In the genomic region with DNA sequence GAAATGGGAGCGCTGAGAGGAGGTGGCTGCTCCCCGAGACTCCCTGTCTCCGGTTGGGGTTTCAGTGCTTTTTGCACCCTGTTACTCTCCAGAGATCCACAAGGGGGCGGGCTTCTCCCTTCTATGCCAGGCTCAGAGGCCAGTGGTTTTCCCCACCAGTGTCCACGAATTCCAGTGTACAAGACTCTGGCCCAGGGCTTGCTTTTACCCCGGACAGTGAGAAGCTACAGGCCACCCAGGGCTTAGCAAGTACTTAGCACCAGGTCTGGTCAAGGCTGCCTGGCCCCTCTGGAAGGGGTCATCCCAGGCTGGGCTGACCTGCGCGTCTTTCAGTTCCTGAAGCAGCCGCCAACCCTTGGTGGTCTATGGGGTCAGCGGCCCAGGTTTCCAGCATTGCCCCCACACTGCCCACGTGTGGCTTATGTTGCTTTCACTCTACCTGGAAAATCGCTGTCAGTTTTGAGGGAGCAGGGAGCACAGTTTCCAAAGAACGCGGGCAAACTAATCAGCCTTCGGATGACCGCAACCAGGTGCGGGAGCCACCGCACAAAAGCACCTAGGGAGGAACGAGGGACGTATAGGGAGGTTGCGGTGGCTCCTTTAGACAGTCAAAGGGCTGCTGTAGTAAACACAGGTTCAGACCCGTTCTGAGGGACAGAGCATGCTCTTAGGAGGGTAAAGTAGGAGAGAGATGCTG, we compare ENCODE assay signal across 7 cellular contexts. TPM values are rescaled to one million over a fixed set of nuclear protein-coding genes. Genes with fewer than 3 reads are reported as not detected.
DNase-seq lines count a peak whose midpoint lies in the region; ATAC-seq and TF ChIP-seq lines count a peak whose summit lies in the region.

No MANE protein-coding gene starts in this region.

- peak; percentile 82 for TF ChIP-seq CTCF in SU-DHL-6 (IDR thresholded peaks at IDR 0.05; ENCODE audit: insufficient read depth, low read length, poor library complexity, severe bottlenecking)
- peak; percentile 81 for TF ChIP-seq CTCF in smooth muscle cell (IDR thresholded peaks at IDR 0.05; ENCODE audit: borderline replicate concordance, insufficient read depth, poor library complexity, severe bottlenecking)

- DNase-seq in GM03348 (ENCODE audit: low spot score), result peak; percentile 92
- peak; percentile 83 for DNase-seq in astrocyte of the hippocampus (ENCODE audit: low read depth, low spot score)
- DNase-seq in iPS-NIHi11 (ENCODE audit: low spot score), result peak; percentile 85
- no peak for DNase-seq in smooth muscle cell (lab: John Stamatoyannopoulos, UW; ENCODE audit: unreplicated experiment)

- H3K4me1 ChIP-seq in smooth muscle cell (ENCODE audit: low read depth), result peaks cover 3% of the 10 kb centered on the region

- H2AFZ ChIP-seq in SU-DHL-6 (ENCODE audit: low read depth, low read length, severe bottlenecking) (no peak overlapping the region), smooth muscle cell (ENCODE audit: low read depth) (no peak overlapping the region)

- H3K4me3 ChIP-seq in SU-DHL-6 (ENCODE audit: insufficient read depth, low read length, poor library complexity, severe bottlenecking), result no peak overlapping the region
- H3K4me3 ChIP-seq in smooth muscle cell, result no peak overlapping the region

- H3K79me2 ChIP-seq in SU-DHL-6 (ENCODE audit: insufficient read depth, low read length) (no peaks in the 10 kb centered on the region), smooth muscle cell (ENCODE audit: low read depth) (no peaks in the 10 kb centered on the region)

- 63% methylated on average over 22 of the region's 22 CpGs for WGBS in smooth muscle cell (ENCODE audit: low lambda C conversion rate)

- H3K4me2 ChIP-seq in SU-DHL-6 (ENCODE audit: low read depth, low read length, poor library complexity, severe bottlenecking) (no peak overlapping the region), smooth muscle cell (no peak overlapping the region)

- H4K20me1 ChIP-seq in SU-DHL-6 (ENCODE audit: low read depth, low read length), result no peaks in the 10 kb centered on the region
- H4K20me1 ChIP-seq in smooth muscle cell (ENCODE audit: low read depth), result no peaks in the 10 kb centered on the region

- H3K9me3 ChIP-seq in SU-DHL-6 (ENCODE audit: insufficient read depth, low read length), result no peaks in the 10 kb centered on the region
- H3K9me3 ChIP-seq in smooth muscle cell (replicated peaks; ENCODE audit: low read depth), result no peaks in the 10 kb centered on the region

- H3K36me3 ChIP-seq in SU-DHL-6 (ENCODE audit: low read length) (no peaks in the 10 kb centered on the region), smooth muscle cell (ENCODE audit: low read depth) (no peaks in the 10 kb centered on the region)

- H3K9me2 ChIP-seq in SU-DHL-6 (replicated peaks; ENCODE audit: insufficient read depth, low read length), result no peaks in the 10 kb centered on the region

- no peak overlapping the region for H3K9ac ChIP-seq in SU-DHL-6 (ENCODE audit: low read length)
- H3K9ac ChIP-seq in smooth muscle cell (ENCODE audit: low read depth), result no peak overlapping the region

- no peaks in the 10 kb centered on the region for H3F3A ChIP-seq in SU-DHL-6 (ENCODE audit: insufficient read depth)
- no peaks in the 10 kb centered on the region for H3F3A ChIP-seq in smooth muscle cell (ENCODE audit: low read depth)

- no peak overlapping the region for H3K27ac ChIP-seq in SU-DHL-6 (ENCODE audit: low read depth, low read length)
- H3K27ac ChIP-seq in smooth muscle cell (ENCODE audit: low read depth), result no peak overlapping the region

- H3K27me3 ChIP-seq in SU-DHL-6 (ENCODE audit: low read length) (no peaks in the 10 kb centered on the region), smooth muscle cell (ENCODE audit: low read depth) (peaks cover 27% of the 10 kb centered on the region)

- ATAC-seq in HG03175 (IDR thresholded peaks at IDR 0.05; ENCODE audit: unreplicated experiment) (peak; percentile 52), GM21737 (IDR thresholded peaks at IDR 0.05; ENCODE audit: unreplicated experiment) (no peak)

RNA-seq across cellular contexts. Expression of a gene that starts 6.8 kb away (rescaled TPM):
- not detected in 2 replicates for total RNA-seq in smooth muscle cell
- 0.14 TPM in 1 of 2 replicates, not detected in the other for polyA plus RNA-seq in smooth muscle cell

RNA-seq across cellular contexts. Expression of a gene that starts 19.9 kb away (rescaled TPM):
- 0.13 TPM in 1 of 2 replicates, not detected in the other for total RNA-seq in smooth muscle cell
- polyA plus RNA-seq in smooth muscle cell, result not detected in 2 replicates
